12 cellular contexts compared by ENCODE assay signal in the genomic region with DNA sequence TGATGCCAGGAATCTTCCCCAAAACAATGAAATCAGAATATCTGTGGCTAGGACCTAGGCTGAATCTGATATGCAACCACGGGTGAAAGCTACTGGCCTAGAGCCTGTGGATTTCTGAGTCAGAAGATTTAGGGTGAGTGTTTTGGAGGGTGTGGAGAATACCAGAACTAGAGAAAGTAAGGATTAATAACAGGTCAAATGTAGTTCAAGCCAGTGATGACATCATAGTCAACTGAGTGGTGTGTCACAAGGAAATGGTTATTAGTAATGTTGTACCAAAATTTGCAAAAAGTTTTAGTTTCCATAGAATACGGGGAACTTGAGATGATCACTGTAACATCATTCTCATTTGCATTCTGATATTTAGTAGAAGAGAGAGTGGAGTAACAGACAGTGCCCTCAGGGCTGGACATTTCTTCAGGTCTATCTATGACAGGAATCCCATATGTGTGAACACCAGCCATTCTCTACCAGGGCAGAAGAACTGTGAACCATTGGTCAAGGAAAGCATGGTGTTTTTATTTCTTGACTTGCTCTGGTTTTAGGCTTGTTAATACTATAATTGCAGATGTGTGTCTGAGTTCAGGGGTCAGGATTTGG. TPM values are rescaled to one million over a fixed set of nuclear protein-coding genes. Genes with fewer than 3 reads are reported as not detected.
DNase-seq lines count a peak whose midpoint lies in the region; ATAC-seq and TF ChIP-seq lines count a peak whose summit lies in the region.
"Had no signal": no experiment of that assay in that cellular context is flagged by ENCODE, and none has a peak within 500 bp of the region (broad histone marks: within the 10 kb centered on the region; RNA-seq: fewer than 3 reads in every experiment).

No MANE protein-coding gene starts in this region.

- no peaks in the 10 kb centered on the region for H3K4me1 ChIP-seq in MM.1S (ENCODE audit: low read length)

- ATAC-seq in HG02610 (IDR thresholded peaks at IDR 0.05; ENCODE audit: unreplicated experiment) (peak; percentile 42), GM21367 (IDR thresholded peaks at IDR 0.05; ENCODE audit: unreplicated experiment) (no peak)

- no peaks in the 10 kb centered on the region for H3K9me2 ChIP-seq in MM.1S (replicated peaks; ENCODE audit: insufficient read depth, low read length)

- H3K4me3 ChIP-seq in AG09309 (ENCODE audit: control insufficient read depth, low read depth, low read length) = no peak overlapping the region
- no peak overlapping the region for H3K4me3 ChIP-seq in MM.1S (ENCODE audit: low read length)

- no peak for TF ChIP-seq CTCF in AG09309 (IDR thresholded peaks at IDR 0.05; ENCODE audit: control insufficient read depth, insufficient read depth, low read depth, low read length, missing control alignments)
- TF ChIP-seq CTCF in MM.1S (IDR thresholded peaks at IDR 0.05; ENCODE audit: low read length) = no peak

- H2AFZ ChIP-seq in MM.1S (ENCODE audit: low read length) = no peak overlapping the region

- no peak overlapping the region for H3K27ac ChIP-seq in MM.1S (ENCODE audit: low read length)

- H3K36me3 ChIP-seq in MM.1S (replicated peaks; ENCODE audit: insufficient read depth, low read length) = no peaks in the 10 kb centered on the region

- H3K9ac ChIP-seq in MM.1S (ENCODE audit: low read length) = no peak overlapping the region

- no peaks in the 10 kb centered on the region for H3K79me2 ChIP-seq in MM.1S (ENCODE audit: low read length)

- H3F3A ChIP-seq in MM.1S (ENCODE audit: insufficient read depth, low read length) = no peaks in the 10 kb centered on the region

- no peaks in the 10 kb centered on the region for H4K20me1 ChIP-seq in MM.1S (ENCODE audit: insufficient read depth, low read length)

- H3K4me2 ChIP-seq in MM.1S (ENCODE audit: low read depth, low read length) = no peak overlapping the region

- H3K9me3 ChIP-seq in MM.1S (replicated peaks; ENCODE audit: insufficient read depth, low read length) = no peaks in the 10 kb centered on the region

- DNase-seq in AG09309 (ENCODE audit: low read depth) = peak; percentile 48
- DNase-seq in astrocyte of the hippocampus (ENCODE audit: low read depth, low spot score) = peak; percentile 62
- DNase-seq in kidney tubule cell (ENCODE audit: low spot score) = peak; percentile 93
- DNase-seq in MM.1S = no peak
- DNase-seq in cardiac septum (ENCODE audit: low spot score) = no peak
- no peak for DNase-seq in COR-L47 (lab: John Stamatoyannopoulos, UW)
- DNase-seq: effector memory CD4-positive, alpha-beta T cell; NCI-H510A treated with DMSO at 0.1 percent for 48 hours; right cardiac atrium; stimulated activated CD8-positive, alpha-beta memory T cell treated with anti-CD3 and anti-CD28 coated beads, Interleukin-4, amount 100 ng/mL, for 48 hours had no signal

- H3K27me3 ChIP-seq in MM.1S (replicated peaks; ENCODE audit: insufficient read depth, low read length) = no peaks in the 10 kb centered on the region

- intact Hi-C loops in cardiac septum (cut with DNase I) = no loop called here

RNA-seq across cellular contexts. Expression of a gene that starts 3.7 kb away (rescaled TPM):
- total RNA-seq in cardiac septum = 0.38 TPM

RNA-seq across cellular contexts. Expression of a gene that starts 14.8 kb away (rescaled TPM):
- total RNA-seq in cardiac septum = 7.6 TPM

Comparison
In these comparisons a context has a peak if more than half of its experiments do, and no peak if none do; other contexts are left out.
1. DNase-seq: peak in AG09309 (single experiment), astrocyte of the hippocampus (single experiment) and kidney tubule cell (single experiment); none in MM.1S (single experiment), cardiac septum (single experiment) and COR-L47 (single experiment).